Comparison of ENCODE assay signal across 20 cellular contexts in genomic region chr4:67052981-67053380, GRCh38.
DNase-seq lines count a peak whose midpoint lies in the region; ATAC-seq lines count a peak whose summit lies in the region.
"Had no signal": no experiment of that assay in that cellular context is flagged by ENCODE, and none has a peak within 500 bp of the region (broad histone marks: within the 10 kb centered on the region; RNA-seq: fewer than 3 reads in every experiment).

No MANE protein-coding gene starts in this region.

- no peaks in the 10 kb centered on the region for H3K4me1 Mint-ChIP-seq in stimulated activated naive CD8-positive, alpha-beta T cell treated with anti-CD3 and anti-CD28 coated beads, Interleukin-15, amount 100 ng/mL, for 72 hours
- H3K4me1 Mint-ChIP-seq: activated CD4-positive, alpha-beta T cell treated with anti-CD3 and anti-CD28 coated beads, Interleukin-2, amount 10 ng/mL, durations not matched to agents 24 days and 14 days; neural crest cell had no signal

- no peaks in the 10 kb centered on the region for H3K9me3 ChIP-seq in BLaER1 treated with 17β-estradiol and CSF1 and Interleukin-3, amounts not matched to agents 10 nM and 100 nM (replicated peaks in 1 of 11)
- H3K9me3 ChIP-seq: heart left ventricle had no signal

- no peaks in the 10 kb centered on the region for H3K27me3 ChIP-seq in BLaER1 treated with 17β-estradiol and CSF1 and Interleukin-3, amounts not matched to agents 10 nM and 100 nM
- H3K27me3 ChIP-seq: brain microvascular endothelial cell, heart left ventricle had no signal

- DNase-seq in DMS53 treated with DMSO at 0.1 percent for 48 hours (lab: John Stamatoyannopoulos, UW; ENCODE audit: unreplicated experiment) = peak; percentile 27
- peak; percentile 59 for DNase-seq in NCI-H2029 (lab: John Stamatoyannopoulos, UW)
- DNase-seq in NCI-H524 (lab: John Stamatoyannopoulos, UW) = peak; percentile 66 to 79
- DNase-seq in retina = no peak
- no peak for DNase-seq in stimulated activated naive CD8-positive, alpha-beta T cell treated with anti-CD3 and anti-CD28 coated beads, Interleukin-15, amount 100 ng/mL, for 72 hours
- DNase-seq in T-helper 9 cell = no peak
- DNase-seq: activated CD4-positive, alpha-beta T cell treated with anti-CD3 and anti-CD28 coated beads, Interleukin-2, amount 10 ng/mL, durations not matched to agents 24 days and 14 days; activated naive CD4-positive, alpha-beta T cell; activated T-cell treated with anti-CD3 and anti-CD28 coated beads, Interleukin-2, amount 50 U/mL, for 48 hours; brain microvascular endothelial cell; effector CD4-positive, alpha-beta T cell; heart left ventricle; T-helper 2 cell; trophoblast cell had no signal

- peaks cover 7% of the 10 kb centered on the region for H3K27me3 Mint-ChIP-seq in stimulated activated naive CD8-positive, alpha-beta T cell treated with anti-CD3 and anti-CD28 coated beads, Interleukin-15, amount 100 ng/mL, for 72 hours
- H3K27me3 Mint-ChIP-seq: activated CD4-positive, alpha-beta T cell treated with anti-CD3 and anti-CD28 coated beads, Interleukin-2, amount 10 ng/mL, durations not matched to agents 24 days and 14 days had no signal

- H3K4me2 ChIP-seq in BLaER1 treated with 17β-estradiol and CSF1 and Interleukin-3, amounts not matched to agents 10 nM and 100 nM = peak overlapping the region; percentile 37 to 73 (median 63)
- H3K4me2 ChIP-seq: GM23338 had no signal

- peaks cover 12 to 21% (median 15%) of the 10 kb centered on the region in 10 experiments for H3K4me1 ChIP-seq in BLaER1 treated with 17β-estradiol and CSF1 and Interleukin-3, amounts not matched to agents 10 nM and 100 nM
- H3K4me1 ChIP-seq: heart left ventricle had no signal

- no peak overlapping the region for H3K4me3 Mint-ChIP-seq in stimulated activated naive CD8-positive, alpha-beta T cell treated with anti-CD3 and anti-CD28 coated beads, Interleukin-15, amount 100 ng/mL, for 72 hours
- H3K4me3 Mint-ChIP-seq: activated CD4-positive, alpha-beta T cell treated with anti-CD3 and anti-CD28 coated beads, Interleukin-2, amount 10 ng/mL, durations not matched to agents 24 days and 14 days; GM23338; neural crest cell had no signal

- peak overlapping the region in 9 of 11 experiments; percentile 6 to 58 (median 40); a peak in 14 of 22 replicates for H3K27ac ChIP-seq in BLaER1 treated with 17β-estradiol and CSF1 and Interleukin-3, amounts not matched to agents 10 nM and 100 nM
- H3K27ac ChIP-seq: brain microvascular endothelial cell, epithelial cell of prostate, heart left ventricle had no signal

- no peak overlapping the region for H3K4me3 ChIP-seq in BLaER1 treated with 17β-estradiol and CSF1 and Interleukin-3, amounts not matched to agents 10 nM and 100 nM
- H3K4me3 ChIP-seq: GM23338, heart left ventricle had no signal

- H3K9ac ChIP-seq in BLaER1 treated with 17β-estradiol and CSF1 and Interleukin-3, amounts not matched to agents 10 nM and 100 nM = no peak overlapping the region

- no peaks in the 10 kb centered on the region for H3K36me3 ChIP-seq in BLaER1 treated with 17β-estradiol and CSF1 and Interleukin-3, amounts not matched to agents 10 nM and 100 nM
- H3K36me3 ChIP-seq: brain microvascular endothelial cell, heart left ventricle had no signal

- no peaks in the 10 kb centered on the region for H4K20me1 ChIP-seq in BLaER1 treated with 17β-estradiol and CSF1 and Interleukin-3, amounts not matched to agents 10 nM and 100 nM

- no peak overlapping the region for H3K27ac Mint-ChIP-seq in stimulated activated naive CD8-positive, alpha-beta T cell treated with anti-CD3 and anti-CD28 coated beads, Interleukin-15, amount 100 ng/mL, for 72 hours
- H3K27ac Mint-ChIP-seq: activated CD4-positive, alpha-beta T cell treated with anti-CD3 and anti-CD28 coated beads, Interleukin-2, amount 10 ng/mL, durations not matched to agents 24 days and 14 days; GM23338 had no signal

- ATAC-seq in GM18861 (IDR thresholded peaks at IDR 0.05; ENCODE audit: unreplicated experiment) = no peak
- no peak for ATAC-seq in stimulated activated naive CD8-positive, alpha-beta T cell treated with anti-CD3 and anti-CD28 coated beads, Interleukin-15, amount 100 ng/mL, for 72 hours
- ATAC-seq: GM23338, heart left ventricle, sciatic nerve had no signal

- no peaks in the 10 kb centered on the region for H3K9me3 Mint-ChIP-seq in stimulated activated naive CD8-positive, alpha-beta T cell treated with anti-CD3 and anti-CD28 coated beads, Interleukin-15, amount 100 ng/mL, for 72 hours
- H3K9me3 Mint-ChIP-seq: activated CD4-positive, alpha-beta T cell treated with anti-CD3 and anti-CD28 coated beads, Interleukin-2, amount 10 ng/mL, durations not matched to agents 24 days and 14 days; GM23338; neural crest cell had no signal

Comparison
In these comparisons a context has a peak if more than half of its experiments do, and no peak if none do; other contexts are left out.
1. DNase-seq: peak in DMS53 treated with DMSO at 0.1 percent for 48 hours (single experiment), NCI-H2029 (single experiment) and NCI-H524 (2 of 2); none in retina (single experiment), stimulated activated naive CD8-positive, alpha-beta T cell treated with anti-CD3 and anti-CD28 coated beads, Interleukin-15, amount 100 ng/mL, for 72 hours (0 of 2) and T-helper 9 cell (single experiment).